ENCODE assay signal across 33 cellular contexts in the genomic region with DNA sequence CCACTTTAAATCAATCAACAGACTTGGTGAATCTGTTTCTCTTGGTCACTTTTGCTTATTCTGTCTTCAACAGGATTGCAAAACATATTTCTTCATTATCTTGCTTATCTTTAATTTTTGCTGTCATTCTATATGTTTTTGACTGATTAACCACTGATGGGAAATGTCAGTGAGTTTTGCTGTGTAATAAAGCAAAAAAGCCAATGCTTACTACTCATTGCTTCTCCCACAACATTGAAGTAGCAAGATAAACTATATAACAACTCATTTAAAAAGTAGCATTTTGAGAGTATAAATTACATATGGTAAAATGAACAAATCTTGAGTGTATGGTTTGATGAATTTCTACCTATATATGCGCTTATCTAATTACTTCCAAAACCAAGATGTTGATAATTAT. TPM values are rescaled to one million over a fixed set of nuclear protein-coding genes. Genes with fewer than 3 reads are reported as not detected.
"Had no signal": no experiment of that assay in that cellular context is flagged by ENCODE, and none has a peak within 500 bp of the region (broad histone marks: within the 10 kb centered on the region; RNA-seq: fewer than 3 reads in every experiment).

No MANE protein-coding gene starts in this region.

- H3K27me3 ChIP-seq: colonic mucosa, esophagus squamous epithelium, gastrocnemius medialis, heart right ventricle, left lung had no signal

- DNase-seq: colonic mucosa; cortex of kidney; effector CD8-positive, alpha-beta T cell; effector memory CD8-positive, alpha-beta T cell; endodermal cell; esophagus squamous epithelium; foreskin fibroblast; foreskin melanocyte; gastrocnemius medialis; glutamatergic neuron; head of caudate nucleus; heart right ventricle; hippocampal formation; left cardiac atrium; left lung; left ventricle myocardium superior; lower lobe of right lung; mesenchymal stem cell; mucosa of descending colon; naive B cell had no signal

- H3K27ac ChIP-seq: colonic mucosa, epithelial cell of prostate, esophagus squamous epithelium, gastrocnemius medialis, heart right ventricle, left lung, lower lobe of right lung had no signal

- H3K4me1 ChIP-seq: colonic mucosa, esophagus squamous epithelium, gastrocnemius medialis, heart right ventricle, left lung, lower lobe of right lung had no signal

- H3K9me3 ChIP-seq: colonic mucosa, gastrocnemius medialis, lower lobe of right lung, mucosa of descending colon had no signal

- H3K4me3 ChIP-seq: colonic mucosa, esophagus squamous epithelium, gastrocnemius medialis, heart right ventricle, left lung, lower lobe of right lung, mucosa of descending colon had no signal

- FAIRE-seq: endometrium, islet of Langerhans, keratinocyte had no signal

- ATAC-seq: effector memory CD8-positive, alpha-beta T cell; esophagus mucosa; gastrocnemius medialis; heart right ventricle; left cardiac atrium; left lung; left ventricle myocardium superior; lower lobe of right lung; mucosa of descending colon had no signal

- H3K36me3 ChIP-seq: colonic mucosa, esophagus squamous epithelium, gastrocnemius medialis, heart right ventricle, left lung, lower lobe of right lung had no signal

RNA-seq across cellular contexts. Expression of gene CD200R1L, which starts 0.9 kb away (rescaled TPM):
- total RNA-seq: colonic mucosa, dermis microvascular lymphatic vessel endothelial cell, endodermal cell, esophagus mucosa, esophagus squamous epithelium, gastrocnemius medialis, glomerular endothelial cell, heart right ventricle, kidney epithelial cell, left cardiac atrium, left lung, left ventricle myocardium superior, lower leg skin, lower lobe of right lung, lung microvascular endothelial cell, mesenteric fat pad, mesothelial cell of epicardium, mucosa of descending colon, myocyte had no signal
- polyA plus RNA-seq: heart right ventricle, keratinocyte had no signal
